In genomic region chr13:73058741-73059459, GRCh38 we compare ENCODE assay signal across 1 cellular context.
A peak's percentile ranks its signal among the peaks of the same experiment; 100 is the strongest.
TF ChIP-seq lines count a peak whose summit lies in the region.

Gene KLF5, plus strand, starts transcription at chr13:73059005. Its CDS starts 323 bp downstream, at chr13:73059328.

TF ChIP-seq in HepG2, 621 proteins besides CTCF, POLR2A, EP300 and RAD21 (continued from another document and continues in another):
- no peak; the same call in 1 of the 2 replicates for TF ChIP-seq MYPOP (CRISPR knock-in tag; IDR thresholded peaks at IDR 0.05)
- TF ChIP-seq HMGXB3 (CRISPR knock-in tag; IDR thresholded peaks at IDR 0.05; ENCODE audit: borderline replicate concordance) = no peak
- TF ChIP-seq ZNF317 (CRISPR knock-in tag; IDR thresholded peaks at IDR 0.05) = 0 out of 2 replicates have a peak, but pooled peaks have one; percentile 31
- TF ChIP-seq ZNF619 (CRISPR knock-in tag; IDR thresholded peaks at IDR 0.05) = no peak
- TF ChIP-seq RERE (CRISPR knock-in tag; IDR thresholded peaks at IDR 0.05; ENCODE audit: low read depth) = no peak
- no peak; the same call in 1 of the 2 replicates for TF ChIP-seq ARHGAP35 (CRISPR knock-in tag; IDR thresholded peaks at IDR 0.05; ENCODE audit: borderline replicate concordance)
- TF ChIP-seq PATZ1 (CRISPR knock-in tag; IDR thresholded peaks at IDR 0.05) = peak; percentile 15; the same call in 1 of the 2 replicates
- TF ChIP-seq ZC3H13 (CRISPR knock-in tag; IDR thresholded peaks at IDR 0.05) = no peak
- TF ChIP-seq ZBTB38 (CRISPR knock-in tag; IDR thresholded peaks at IDR 0.05) = peak; percentile 61
- no peak for TF ChIP-seq SIX1 (CRISPR knock-in tag; IDR thresholded peaks at IDR 0.05; ENCODE audit: borderline replicate concordance)
- no peak for TF ChIP-seq ZNF432 (CRISPR knock-in tag; IDR thresholded peaks at IDR 0.05; ENCODE audit: borderline replicate concordance)
- TF ChIP-seq RFX3 (CRISPR knock-in tag; IDR thresholded peaks at IDR 0.05) = no peak
- TF ChIP-seq ZFP36L2 (CRISPR knock-in tag; IDR thresholded peaks at IDR 0.05) = no peak
- TF ChIP-seq ZNF496 (CRISPR knock-in tag; IDR thresholded peaks at IDR 0.05; ENCODE audit: insufficient replicate concordance) = no peak
- TF ChIP-seq ZNF446 (CRISPR knock-in tag; IDR thresholded peaks at IDR 0.05) = peak; percentile 82
- no peak for TF ChIP-seq MTA1 (CRISPR knock-in tag; IDR thresholded peaks at IDR 0.05; ENCODE audit: borderline replicate concordance)
- no peak for TF ChIP-seq DMTF1 (CRISPR knock-in tag; IDR thresholded peaks at IDR 0.05)
- 0 out of 2 replicates have a peak, but pooled peaks have one; percentile 48 for TF ChIP-seq DNMT1 (CRISPR knock-in tag; IDR thresholded peaks at IDR 0.05)
- TF ChIP-seq IKZF4 (CRISPR knock-in tag; IDR thresholded peaks at IDR 0.05; ENCODE audit: borderline replicate concordance, low read depth, not compliant biosample characterization) = no peak
- TF ChIP-seq PHB2 (IDR thresholded peaks at IDR 0.05; ENCODE audit: partially characterized antibody) = no peak
- TF ChIP-seq ZNF281 (CRISPR knock-in tag; IDR thresholded peaks at IDR 0.05; ENCODE audit: borderline replicate concordance) = no peak
- TF ChIP-seq SALL1 (CRISPR knock-in tag; IDR thresholded peaks at IDR 0.05) = peak; percentile 74
- no peak for TF ChIP-seq HNF4A (CRISPR knock-in tag; IDR thresholded peaks at IDR 0.05)
- TF ChIP-seq SPEN (CRISPR knock-in tag; IDR thresholded peaks at IDR 0.05; ENCODE audit: low read depth) = peak; percentile 34
- no peak for TF ChIP-seq ESRRA (CRISPR knock-in tag; IDR thresholded peaks at IDR 0.05; ENCODE audit: low read depth)
- TF ChIP-seq ZNF552 (CRISPR knock-in tag; IDR thresholded peaks at IDR 0.05; ENCODE audit: borderline replicate concordance) = no peak
- peak; percentile 68 for TF ChIP-seq GABPB1 (CRISPR knock-in tag; IDR thresholded peaks at IDR 0.05)
- no peak for TF ChIP-seq NCOR1 (IDR thresholded peaks at IDR 0.05; ENCODE audit: borderline replicate concordance, low read length)
- 0 out of 2 replicates have a peak, but pooled peaks have one; percentile 5 for TF ChIP-seq PAXIP1 (CRISPR knock-in tag; conservative IDR thresholded peaks at IDR 0.05)
- TF ChIP-seq ZMAT5 (CRISPR knock-in tag; IDR thresholded peaks at IDR 0.05; ENCODE audit: borderline replicate concordance, low read depth) = no peak
- no peak; the same call in 1 of the 2 replicates for TF ChIP-seq GMEB1 (CRISPR knock-in tag; IDR thresholded peaks at IDR 0.05; ENCODE audit: borderline replicate concordance)
